8 cellular contexts compared by ENCODE assay signal in genomic region chr19:1507763-1508506, GRCh38. TPM values are rescaled to one million over a fixed set of nuclear protein-coding genes. Genes with fewer than 3 reads are reported as not detected.
DNase-seq lines count a peak whose midpoint lies in the region; ATAC-seq, FAIRE-seq and TF ChIP-seq lines count a peak whose summit lies in the region.

No MANE protein-coding gene starts in this region.

- peaks cover 4% of the 10 kb centered on the region for H3K36me3 Mint-ChIP-seq in T-helper 17 cell (ENCODE audit: low read depth)

- H3K9me3 ChIP-seq in T-helper 17 cell (ENCODE audit: control insufficient read depth, low read length, poor library complexity, severe bottlenecking) = no peaks in the 10 kb centered on the region
- no peaks in the 10 kb centered on the region for H3K9me3 ChIP-seq in pancreas
- no peaks in the 10 kb centered on the region for H3K9me3 ChIP-seq in testis

- peak overlapping the region; percentile 35 for H3K27ac Mint-ChIP-seq in T-helper 17 cell

- TF ChIP-seq POLR2A in GM12892 (IDR thresholded peaks at IDR 0.05; ENCODE audit: low read depth, low read length) (no peak), testis (IDR thresholded peaks at IDR 0.05) (no peak)

- FAIRE-seq in GM12892 (lab: Jason Lieb, UNC) = peak; percentile 46
- FAIRE-seq in pancreas (lab: Jason Lieb, UNC) = no peak

- H3K27me3 Mint-ChIP-seq in T-helper 17 cell = no peaks in the 10 kb centered on the region

- TF ChIP-seq CTCF in pancreas (IDR thresholded peaks at IDR 0.05) (no peak), testis (IDR thresholded peaks at IDR 0.05) (peak in 2 of 3 experiments; percentile 22 to 24)

- peak overlapping the region; percentile 83 for H3K4me3 Mint-ChIP-seq in T-helper 17 cell

- H3K27me3 ChIP-seq in pancreas (no peaks in the 10 kb centered on the region), testis (no peaks in the 10 kb centered on the region)

- peaks cover 8% of the 10 kb centered on the region for H3K4me1 Mint-ChIP-seq in T-helper 17 cell

- ATAC-seq in T-helper 17 cell (peak; percentile 96), pancreas (peak; percentile 91 to 96 (median 92)), HG02840 (IDR thresholded peaks at IDR 0.05; ENCODE audit: low FRiP score, unreplicated experiment) (no peak)

- H3K4me1 ChIP-seq in pancreas (peaks cover 0 to 6% (median 0%) of the 10 kb centered on the region in 3 donors), testis (peaks cover 32% of the 10 kb centered on the region)

- no peaks in the 10 kb centered on the region for H3K36me3 ChIP-seq in pancreas
- no peaks in the 10 kb centered on the region for H3K36me3 ChIP-seq in testis (ENCODE audit: low read depth, missing control alignments)

- H3K27ac ChIP-seq in pancreas (peak overlapping the region in 3 of 4 donors; percentile 3 to 81 (median 61)), testis (peak overlapping the region; percentile 84 to 89)

- intact Hi-C loops in cardiac septum (cut with DNase I) = no loop called here
- intact Hi-C loops in pancreas (cut with DNase I) = no loop called here
- intact Hi-C loops in testis (cut with DNase I; ENCODE audit: low total_unique reads) = no loop called here

- WGBS in pancreas, 2 donors = 1 to 2% methylated on average over 42 to 46 of the region's 46 CpGs
- 1% methylated on average over 23 to 35 of the region's 46 CpGs for WGBS in testis, 2 donors

- peak; percentile 94 for DNase-seq in GM12892 (ENCODE audit: insufficient read length)
- peak; percentile 92 for DNase-seq in NCI-H1417 treated with DMSO at 0.1 percent for 48 hours (lab: John Stamatoyannopoulos, UW)
- DNase-seq in T-helper 17 cell = peak; percentile 75 to 85 (median 85)
- DNase-seq in amniotic epithelial cell (ENCODE audit: low read depth) = peak; percentile 95
- peak; percentile 94 for DNase-seq in cardiac septum (ENCODE audit: low spot score)
- DNase-seq in pancreas = peak; percentile 88 to 94 (median 91)
- peak; percentile 95 for DNase-seq in testis

- peak overlapping the region in 3 of 4 donors; percentile 28 to 44 (median 31) for H3K4me3 ChIP-seq in pancreas
- peak overlapping the region; percentile 39 to 57 for H3K4me3 ChIP-seq in testis

RNA-seq across cellular contexts. Expression of gene ADAMTSL5, which starts 4.9 kb away (rescaled TPM):
- 0.23 TPM for polyA plus RNA-seq in GM12892 (2012; ENCODE audit: missing spikeins)
- 1 to 10 TPM; 2.9 to 5.6 TPM for total RNA-seq in T-helper 17 cell
- 69.7 TPM for total RNA-seq in cardiac septum
- 1 to 10 TPM in 2 of 6 donors, under 1 TPM in 4; 0.23 to 4.0 (median 0.72) TPM for total RNA-seq in pancreas
- polyA plus RNA-seq in pancreas = under 1 TPM; 0.52 to 0.53 TPM
- total RNA-seq in testis = 10 to 100 TPM; 10.7 to 17.9 TPM
- polyA plus RNA-seq in testis (ENCODE audit: insufficient read depth, low read depth, low replicate concordance) = 7.2 TPM

RNA-seq across cellular contexts. Expression of gene PLK5, which starts 15.9 kb away (rescaled TPM):
- polyA plus RNA-seq in GM12892 (2012; ENCODE audit: missing spikeins) = not detected
- total RNA-seq in T-helper 17 cell (not detected), cardiac septum (not detected), pancreas (not detected), testis (10 to 100 TPM; 13.4 to 31.5 TPM)
- polyA plus RNA-seq in pancreas (under 1 TPM; 0.11 to 0.23 TPM), testis (ENCODE audit: insufficient read depth, low read depth, low replicate concordance) (2.4 TPM)

RNA-seq across cellular contexts. Expression of gene REEP6, which starts 17.0 kb away (rescaled TPM):
- 0.45 TPM for polyA plus RNA-seq in GM12892 (2012; ENCODE audit: missing spikeins)
- total RNA-seq in T-helper 17 cell (1 to 10 TPM; 1.8 to 2.3 TPM), cardiac septum (3.3 TPM), pancreas (10 to 100 TPM; 12.6 to 22.0 (median 16.9) TPM), testis (100 to 1,000 TPM; 429 to 454 TPM)
- polyA plus RNA-seq in pancreas (10 to 100 TPM; 14.5 to 24.1 TPM), testis (ENCODE audit: insufficient read depth, low read depth, low replicate concordance) (386 TPM)

RNA-seq across cellular contexts. Expression of gene PCSK4, which starts 17.8 kb away (rescaled TPM):
- polyA plus RNA-seq in GM12892 (2012; ENCODE audit: missing spikeins) = 1.00 TPM
- total RNA-seq in T-helper 17 cell (1 to 10 TPM; 3.3 to 4.5 TPM), cardiac septum (1.5 TPM), pancreas (1 to 10 TPM; 1.5 to 2.7 (median 2.3) TPM), testis (100 to 1,000 TPM; 108 to 203 TPM)
- polyA plus RNA-seq in pancreas (10 to 100 TPM in 1 of 2 donors, 1 to 10 TPM in 1; 9.9 to 11.5 TPM), testis (ENCODE audit: insufficient read depth, low read depth, low replicate concordance) (179 TPM)

RNA-seq across cellular contexts. Expression of gene C19orf25, which starts 28.9 kb away (rescaled TPM):
- polyA plus RNA-seq in GM12892 (2012; ENCODE audit: missing spikeins) = 11.2 TPM
- 10 to 100 TPM; 24.3 to 29.0 TPM for total RNA-seq in T-helper 17 cell
- total RNA-seq in cardiac septum = 16.9 TPM
- 10 to 100 TPM; 10.7 to 19.3 (median 13.4) TPM for total RNA-seq in pancreas
- 10 to 100 TPM; 21.5 to 39.0 TPM for polyA plus RNA-seq in pancreas
- total RNA-seq in testis = 10 to 100 TPM; 55.4 to 72.5 TPM
- polyA plus RNA-seq in testis (ENCODE audit: insufficient read depth, low read depth, low replicate concordance) = 39.3 TPM

Comparison
In these comparisons a context has a peak if more than half of its experiments do, and no peak if none do; other contexts are left out.
1. CTCF ChIP-seq: peak in testis (2 of 3); none in pancreas (0 of 4).
2. RNA of gene PLK5, which starts 15.9 kb away (total RNA-seq): 13.4 to 31.5 TPM in testis; not detected in cardiac septum (single experiment), not detected in T-helper 17 cell and not detected in pancreas; every median in the first group is over 10 times any median in the second.
3. RNA of gene REEP6, which starts 17.0 kb away (total RNA-seq): 429 to 454 TPM in testis; 12.6 to 22.0 TPM in pancreas, 3.3 TPM in cardiac septum (single experiment) and 1.8 to 2.3 TPM in T-helper 17 cell; every median in the first group is over 10 times any median in the second.
4. Peak in every context shown above with its lines, with median percentiles within 50 percentile points of each other: DNase-seq.